In genomic region chr16:48076455-48077012, GRCh38 we compare ENCODE assay signal across 20 cellular contexts.
DNase-seq lines count a peak whose midpoint lies in the region; ATAC-seq and TF ChIP-seq lines count a peak whose summit lies in the region.
"Had no signal": no experiment of that assay in that cellular context is flagged by ENCODE, and none has a peak within 500 bp of the region (broad histone marks: within the 10 kb centered on the region; RNA-seq: fewer than 3 reads in every experiment).

No MANE protein-coding gene starts in this region.

- no peaks in the 10 kb centered on the region for H3K36me3 ChIP-seq in PC-3 (ENCODE audit: low read depth, low read length)
- H3K36me3 ChIP-seq: colonic mucosa, uterus had no signal

- H2AFZ ChIP-seq in PC-3 (ENCODE audit: low read length): 0 out of 2 replicates have a peak overlapping the region, but pooled peaks have one; percentile 49

- CTCF ChIA-PET in PC-3 (lab: Charles Lee): interaction anchor here (0.6 kb wide), 1 partner anchor 9 kb away, joined by 4 read pairs; no protein-coding TSS in a partner anchor

- TF ChIP-seq POLR2A in lower leg skin (IDR thresholded peaks at IDR 0.05): no peak

- no peaks in the 10 kb centered on the region for H3K79me2 ChIP-seq in PC-3 (ENCODE audit: low read length)

- DNase-seq in EH (ENCODE audit: low read depth): peak; percentile 80
- DNase-seq in PC-3: peak; percentile 68
- DNase-seq in fibroblast of gingiva (ENCODE audit: low read depth): peak; percentile 41
- DNase-seq in renal cortical epithelial cell (ENCODE audit: low read depth): peak; percentile 57
- DNase-seq in MV-4-11 (lab: John Stamatoyannopoulos, UW): no peak
- no peak for DNase-seq in cerebellum (ENCODE audit: low spot score)
- DNase-seq in lower leg skin (ENCODE audit: low spot score in 2 of 2): no peak
- no peak for DNase-seq in NCI-H2227 (lab: John Stamatoyannopoulos, UW; ENCODE audit: unreplicated experiment)
- DNase-seq: activated CD4-positive, alpha-beta T cell treated with anti-CD3 and anti-CD28 coated beads, Interleukin-2, amount 10 ng/mL, durations not matched to agents 7 days and 5 days; activated CD8-positive, alpha-beta memory T cell treated with anti-CD3 and anti-CD28 coated beads, Interleukin-2, amount 50 U/mL, for 48 hours; anterior cingulate cortex; colonic mucosa; glutamatergic neuron; naive thymus-derived CD8-positive, alpha-beta T cell; NCI-H1048; psoas muscle; RPMI8226; stimulated activated CD4-positive, alpha-beta T cell treated with anti-CD3 and anti-CD28 coated beads, Interleukin-15, amount 100 ng/mL, for 24 hours; stimulated activated naive CD4-positive, alpha-beta T cell treated with Interleukin-2 at 50 U/mL for 16 hours; uterus had no signal

- H3K4me1 ChIP-seq in PC-3 (ENCODE audit: insufficient read depth, low read length): peaks cover 29% of the 10 kb centered on the region
- H3K4me1 ChIP-seq: colonic mucosa, psoas muscle, uterus had no signal

- BruUV-seq in PC-3 (replicated peaks; lab: Mats Ljungman, UMichigan): no TSS peak

- H3K4me2 ChIP-seq in PC-3 (ENCODE audit: low read length): peak overlapping the region; percentile 45

- no peak overlapping the region for H3K4me3 ChIP-seq in PC-3 (ENCODE audit: low read length)
- H3K4me3 ChIP-seq in lower leg skin (ENCODE audit: low read depth, poor library complexity, severe bottlenecking): no peak overlapping the region
- H3K4me3 ChIP-seq: colonic mucosa, psoas muscle, uterus had no signal

- no peaks in the 10 kb centered on the region for H3F3A ChIP-seq in PC-3 (ENCODE audit: low read length, unreplicated experiment)

- POLR2A ChIA-PET in PC-3 (lab: Charles Lee; ENCODE audit: unreplicated experiment): no interaction called here

- H3K9me3 ChIP-seq in PC-3 (ENCODE audit: low read length): no peaks in the 10 kb centered on the region
- H3K9me3 ChIP-seq: colonic mucosa, psoas muscle, uterus had no signal

- ATAC-seq in PC-3: peak; percentile 75
- ATAC-seq: naive thymus-derived CD8-positive, alpha-beta T cell; psoas muscle had no signal

- H3K9me2 ChIP-seq in PC-3 (replicated peaks; ENCODE audit: low read length): no peaks in the 10 kb centered on the region

- TF ChIP-seq CTCF in PC-3 (conservative IDR thresholded peaks at IDR 0.05; ENCODE audit: low read depth, low read length) (no peak), lower leg skin (IDR thresholded peaks at IDR 0.05) (no peak)

- H3K27me3 ChIP-seq in PC-3 (ENCODE audit: low read length): no peaks in the 10 kb centered on the region
- H3K27me3 ChIP-seq: colonic mucosa, uterus had no signal

- intact Hi-C loops in PC-3 (cut with micrococcal nuclease) (loop anchor here (2.0 kb wide), 1 partner anchor 50 kb away; no protein-coding TSS in a partner anchor), lower leg skin (cut with DNase I; ENCODE audit: low total_unique reads) (no loop called here)

- 84 to 87% methylated on average over 2 of the region's 2 CpGs for WGBS in lower leg skin, 2 donors

- peak overlapping the region; percentile 96 for H3K27ac ChIP-seq in PC-3 (ENCODE audit: low read length)
- H3K27ac ChIP-seq: colonic mucosa, psoas muscle, uterus had no signal

- peak overlapping the region; percentile 59 for H3K9ac ChIP-seq in PC-3 (ENCODE audit: low read length)

- H4K20me1 ChIP-seq in PC-3 (ENCODE audit: low read length): no peaks in the 10 kb centered on the region

Comparison
In these comparisons a context has a peak if more than half of its experiments do, and no peak if none do; other contexts are left out.
1. DNase-seq: peak in EH (single experiment), PC-3 (single experiment), fibroblast of gingiva (single experiment) and renal cortical epithelial cell (single experiment); none in MV-4-11 (single experiment), cerebellum (single experiment), lower leg skin (0 of 2) and NCI-H2227 (single experiment).